8 cellular contexts compared by ENCODE assay signal in the genomic region with DNA sequence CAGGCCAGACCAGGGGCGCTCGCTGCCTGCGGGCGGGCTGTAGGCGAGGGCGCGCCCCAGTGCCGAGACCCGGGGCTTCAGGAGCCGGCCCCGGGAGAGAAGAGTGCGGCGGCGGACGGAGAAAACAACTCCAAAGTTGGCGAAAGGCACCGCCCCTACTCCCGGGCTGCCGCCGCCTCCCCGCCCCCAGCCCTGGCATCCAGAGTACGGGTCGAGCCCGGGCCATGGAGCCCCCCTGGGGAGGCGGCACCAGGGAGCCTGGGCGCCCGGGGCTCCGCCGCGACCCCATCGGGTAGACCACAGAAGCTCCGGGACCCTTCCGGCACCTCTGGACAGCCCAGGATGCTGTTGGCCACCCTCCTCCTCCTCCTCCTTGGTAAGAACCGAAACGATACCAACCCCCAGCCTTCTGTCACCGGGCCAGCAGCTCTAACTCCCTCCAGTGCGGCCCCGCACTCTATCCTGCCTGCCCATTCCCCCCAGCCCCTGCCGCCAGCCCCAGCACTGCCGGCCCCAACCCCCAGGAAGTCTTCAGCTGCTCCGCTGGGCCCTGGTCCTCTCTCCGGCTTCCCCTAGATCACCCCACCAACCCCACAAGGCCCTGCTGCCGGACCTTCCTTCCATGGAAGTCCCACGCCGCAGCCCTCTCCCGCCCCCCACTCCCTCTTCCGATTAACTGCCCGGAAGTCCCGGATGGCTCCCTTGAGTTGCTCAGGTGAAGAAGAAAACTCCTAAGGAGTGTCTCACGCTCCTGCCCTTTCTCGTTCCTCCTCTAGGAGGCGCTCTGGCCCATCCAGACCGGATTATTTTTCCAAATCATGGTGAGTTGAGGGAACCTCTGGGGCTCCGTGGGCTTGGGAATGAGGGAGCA. TPM values are rescaled to one million over a fixed set of nuclear protein-coding genes. Genes with fewer than 3 reads are reported as not detected.
A peak's percentile ranks its signal among the peaks of the same experiment; 100 is the strongest.
DNase-seq lines count a peak whose midpoint lies in the region; ATAC-seq lines count a peak whose summit lies in the region.

No MANE protein-coding gene starts in this region.

- H3K4me1 Mint-ChIP-seq in activated CD8-positive, alpha-beta T cell treated with anti-CD3 and anti-CD28 coated beads, Interleukin-2, amount 10 ng/mL, durations not matched to agents 7 days and 5 days (ENCODE audit: low read depth) = peaks cover 24% of the 10 kb centered on the region

- ATAC-seq in GM18909 (IDR thresholded peaks at IDR 0.05; ENCODE audit: poor library complexity, unreplicated experiment) (peak; percentile 30), HG03342 (IDR thresholded peaks at IDR 0.05; ENCODE audit: unreplicated experiment) (peak; percentile 28)
- peak; percentile 52 for ATAC-seq in activated CD8-positive, alpha-beta T cell treated with anti-CD3 and anti-CD28 coated beads, Interleukin-2, amount 10 ng/mL, durations not matched to agents 7 days and 5 days

- H3K4me3 Mint-ChIP-seq in activated CD8-positive, alpha-beta T cell treated with anti-CD3 and anti-CD28 coated beads, Interleukin-2, amount 10 ng/mL, durations not matched to agents 7 days and 5 days = peak overlapping the region; percentile 84

- H3K4me1 ChIP-seq in endocrine pancreas (ENCODE audit: control insufficient read depth, insufficient read depth, low read length) = peaks cover 7% of the 10 kb centered on the region
- no peaks in the 10 kb centered on the region for H3K4me1 ChIP-seq in mesodermal cell (ENCODE audit: control insufficient read depth, insufficient read depth, low read length, poor library complexity, severe bottlenecking)

- H3K4me3 ChIP-seq in endocrine pancreas (ENCODE audit: control insufficient read depth, insufficient read depth, low read length) (peak overlapping the region; percentile 76), mesodermal cell (ENCODE audit: extremely low read depth, insufficient read depth, low read length, poor library complexity, severe bottlenecking) (peak overlapping the region; percentile 90)

- no peaks in the 10 kb centered on the region for H3K27me3 Mint-ChIP-seq in activated CD8-positive, alpha-beta T cell treated with anti-CD3 and anti-CD28 coated beads, Interleukin-2, amount 10 ng/mL, durations not matched to agents 7 days and 5 days (ENCODE audit: low read depth)

- CTCF ChIA-PET in activated CD8-positive, alpha-beta T cell treated with anti-CD3 and anti-CD28 coated beads, Interleukin-2, amount 10 ng/mL, durations not matched to agents 7 days and 5 days (lab: Charles Lee) = interaction anchor here (0.7 to 6.7 kb wide), 34 partner anchors 9 to 959 kb away, joined by 3 to 152 read pairs (median 6); a partner anchor contains a TSS

- H3K27ac ChIP-seq in mesodermal cell (ENCODE audit: low read depth, low read length, severe bottlenecking) = peak overlapping the region; percentile 86

- POLR2A ChIA-PET in activated CD8-positive, alpha-beta T cell treated with anti-CD3 and anti-CD28 coated beads, Interleukin-2, amount 10 ng/mL, durations not matched to agents 7 days and 5 days (lab: Charles Lee) = interaction anchor here (0.5 to 2.8 kb wide), 13 partner anchors 11 to 283 kb away, joined by 3 to 17 read pairs (median 6); a partner anchor contains a TSS

- H3K9ac ChIP-seq in endocrine pancreas (ENCODE audit: control insufficient read depth, insufficient read depth, low read length) = peak overlapping the region; percentile 88

- 0% methylated on average over 41 to 48 of the region's 54 CpGs for WGBS in mesodermal cell (ENCODE audit: insufficient coverage in 2 of 2), 2 experiments

- H3K9me3 ChIP-seq in endocrine pancreas (ENCODE audit: control insufficient read depth, low read length) (no peaks in the 10 kb centered on the region), mesodermal cell (ENCODE audit: control insufficient read depth, low read length) (no peaks in the 10 kb centered on the region)

- H3K36me3 Mint-ChIP-seq in activated CD8-positive, alpha-beta T cell treated with anti-CD3 and anti-CD28 coated beads, Interleukin-2, amount 10 ng/mL, durations not matched to agents 7 days and 5 days (ENCODE audit: low read depth) = peaks cover 29% of the 10 kb centered on the region

- no peaks in the 10 kb centered on the region for H3K27me3 ChIP-seq in endocrine pancreas (ENCODE audit: control insufficient read depth, insufficient read depth, low read length)

- DNase-seq in AML-193 (lab: John Stamatoyannopoulos, UW) (peak; percentile 39 to 48), NCI-H526 treated with DMSO at 0.1 percent for 48 hours (lab: John Stamatoyannopoulos, UW) (peak; percentile 63)
- DNase-seq in activated CD8-positive, alpha-beta T cell treated with anti-CD3 and anti-CD28 coated beads, Interleukin-2, amount 10 ng/mL, durations not matched to agents 7 days and 5 days = peak; percentile 78
- peak; percentile 32 to 46 for DNase-seq in stimulated activated CD8-positive, alpha-beta memory T cell treated with anti-CD3 and anti-CD28 coated beads, Interleukin-15, amount 100 ng/mL, for 48 hours (ENCODE audit: low read depth in 2 of 2)

- no peaks in the 10 kb centered on the region for H3K9me3 Mint-ChIP-seq in activated CD8-positive, alpha-beta T cell treated with anti-CD3 and anti-CD28 coated beads, Interleukin-2, amount 10 ng/mL, durations not matched to agents 7 days and 5 days (ENCODE audit: insufficient read depth)

- H3K36me3 ChIP-seq in endocrine pancreas (ENCODE audit: control insufficient read depth, insufficient read depth, low read length) = no peaks in the 10 kb centered on the region
- H3K36me3 ChIP-seq in mesodermal cell (ENCODE audit: control insufficient read depth, insufficient read depth, low read length) = peaks cover 39% of the 10 kb centered on the region

- peak overlapping the region; percentile 97 for H3K27ac Mint-ChIP-seq in activated CD8-positive, alpha-beta T cell treated with anti-CD3 and anti-CD28 coated beads, Interleukin-2, amount 10 ng/mL, durations not matched to agents 7 days and 5 days

RNA-seq across cellular contexts. Expression of a gene that starts 0.7 kb away (rescaled TPM):
- total RNA-seq in activated CD8-positive, alpha-beta T cell treated with anti-CD3 and anti-CD28 coated beads, Interleukin-2, amount 10 ng/mL, durations not matched to agents 7 days and 5 days = 10 to 100 TPM; 37.1 to 40.7 TPM
- 64.8 TPM for polyA plus RNA-seq in mesodermal cell (2013, experiment 1 of 2)
- polyA plus RNA-seq in mesodermal cell (2013, experiment 2 of 2) = 49.4 TPM

RNA-seq across cellular contexts. Expression of a gene that starts 10.8 kb away (rescaled TPM):
- under 1 TPM; 0.21 to 0.61 TPM for total RNA-seq in activated CD8-positive, alpha-beta T cell treated with anti-CD3 and anti-CD28 coated beads, Interleukin-2, amount 10 ng/mL, durations not matched to agents 7 days and 5 days
- 1.9 TPM for polyA plus RNA-seq in mesodermal cell (2013, experiment 1 of 2)
- 1.5 TPM for polyA plus RNA-seq in mesodermal cell (2013, experiment 2 of 2)

RNA-seq across cellular contexts. Expression of a gene that starts 35.8 kb away (rescaled TPM):
- 1 to 10 TPM; 1.8 to 2.4 TPM for total RNA-seq in activated CD8-positive, alpha-beta T cell treated with anti-CD3 and anti-CD28 coated beads, Interleukin-2, amount 10 ng/mL, durations not matched to agents 7 days and 5 days
- polyA plus RNA-seq in mesodermal cell (2013, experiment 1 of 2) = 340 TPM
- 281 TPM for polyA plus RNA-seq in mesodermal cell (2013, experiment 2 of 2)

RNA-seq across cellular contexts. Expression of a gene that starts 42.5 kb away (rescaled TPM):
- total RNA-seq in activated CD8-positive, alpha-beta T cell treated with anti-CD3 and anti-CD28 coated beads, Interleukin-2, amount 10 ng/mL, durations not matched to agents 7 days and 5 days = 10 to 100 TPM; 93.9 to 97.3 TPM
- 158 TPM for polyA plus RNA-seq in mesodermal cell (2013, experiment 1 of 2)
- 156 TPM for polyA plus RNA-seq in mesodermal cell (2013, experiment 2 of 2)

RNA-seq across cellular contexts. Expression of a gene that starts 46.8 kb away (rescaled TPM):
- total RNA-seq in activated CD8-positive, alpha-beta T cell treated with anti-CD3 and anti-CD28 coated beads, Interleukin-2, amount 10 ng/mL, durations not matched to agents 7 days and 5 days = 10 to 100 TPM; 77.1 to 81.2 TPM
- polyA plus RNA-seq in mesodermal cell (2013, experiment 1 of 2) = 49.5 TPM
- polyA plus RNA-seq in mesodermal cell (2013, experiment 2 of 2) = 51.3 TPM

Comparison
In these comparisons a context has a peak if more than half of its experiments do, and no peak if none do; other contexts are left out.
1. Peak in every context shown above with its lines: DNase-seq, ATAC-seq, H3K4me3 ChIP-seq and H3K27ac ChIP-seq.